24 cellular contexts compared by ENCODE assay signal in the genomic region with DNA sequence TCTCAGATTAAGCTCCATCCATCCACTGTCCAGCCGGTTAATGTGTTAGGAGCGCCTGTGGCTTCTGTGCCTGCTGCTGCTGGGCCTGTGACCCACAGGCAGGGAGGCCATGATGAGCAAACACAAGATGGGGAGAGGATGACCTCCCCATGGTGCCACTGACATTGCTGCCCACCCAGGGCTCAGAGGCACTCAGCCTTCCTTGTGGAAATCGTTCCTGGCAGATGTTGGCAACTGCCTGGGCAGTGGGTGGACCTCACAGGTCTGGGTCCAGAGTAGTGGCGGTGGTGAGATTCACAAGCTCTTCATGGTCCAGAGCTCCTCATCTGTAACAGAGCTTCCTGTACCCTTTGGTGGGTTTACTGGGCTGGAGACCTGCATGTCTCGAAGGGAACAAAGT. TPM values are rescaled to one million over a fixed set of nuclear protein-coding genes. Genes with fewer than 3 reads are reported as not detected.
"Had no signal": no experiment of that assay in that cellular context is flagged by ENCODE, and none has a peak within 500 bp of the region (broad histone marks: within the 10 kb centered on the region; RNA-seq: fewer than 3 reads in every experiment).

No MANE protein-coding gene starts in this region.

- H3K27ac ChIP-seq: colonic mucosa, esophagus muscularis mucosa, foreskin keratinocyte, gastroesophageal sphincter, hepatocyte, left lung, ovary, right lobe of liver, testis, tibial artery, uterus had no signal

- H3K4me3 ChIP-seq: colonic mucosa, esophagus muscularis mucosa, gastroesophageal sphincter, heart left ventricle, hepatocyte, left lung, ovary, right lobe of liver, testis, tibial artery, uterus had no signal

- ATAC-seq: foreskin keratinocyte; gastroesophageal sphincter; heart left ventricle; left cardiac atrium; left lung; naive thymus-derived CD8-positive, alpha-beta T cell; right lobe of liver; stimulated activated memory B cell treated with anti-CD40 and anti-IgM and Interleukin-4, amounts not matched to agents 10 μg/mL and 1 μg/mL and 100 μg/mL, for 72 hours; stimulated activated naive CD8-positive, alpha-beta T cell treated with anti-CD3 and anti-CD28 coated beads, Interleukin-15, Interleukin-2, amounts not matched to agents 100 U/mL and 50 U/mL, for 24 hours had no signal

- FAIRE-seq: islet of Langerhans had no signal

- H3K36me3 ChIP-seq: colonic mucosa, gastroesophageal sphincter, left lung, ovary, right lobe of liver, tibial artery, uterus had no signal

- DNase-seq: colonic mucosa; effector CD8-positive, alpha-beta T cell; endodermal cell; foreskin keratinocyte; left cardiac atrium; mammary epithelial cell; nephron progenitor cell; nucleus accumbens; right lobe of liver; stimulated activated CD4-positive, alpha-beta T cell treated with anti-CD3 and anti-CD28 coated beads, Interleukin-4, amount 100 ng/mL, for 4 hours; stimulated activated naive CD8-positive, alpha-beta T cell treated with anti-CD3 and anti-CD28 coated beads, Interleukin-15, Interleukin-2, amounts not matched to agents 100 U/mL and 50 U/mL, for 24 hours; substantia nigra; testis; uterus had no signal

- H3K27me3 ChIP-seq: colonic mucosa, esophagus muscularis mucosa, foreskin keratinocyte, gastroesophageal sphincter, heart left ventricle, hepatocyte, left lung, ovary, right lobe of liver, testis, tibial artery, uterus had no signal

- H3K9me3 ChIP-seq: colonic mucosa, esophagus muscularis mucosa, gastroesophageal sphincter, heart left ventricle, left lung, ovary, right lobe of liver, testis, tibial artery, uterus had no signal

- H3K4me1 ChIP-seq: colonic mucosa, foreskin keratinocyte, gastroesophageal sphincter, left lung, right lobe of liver, testis, tibial artery, uterus had no signal

RNA-seq across cellular contexts. Expression of a gene that starts 38.6 kb away (rescaled TPM):
- total RNA-seq: mammary epithelial cell had no signal
- polyA plus RNA-seq: naive thymus-derived CD8-positive, alpha-beta T cell had no signal
